In genomic region chr7:52685351-52685750, GRCh38 we compare ENCODE assay signal across 1 cellular context.
TF ChIP-seq lines count a peak whose summit lies in the region.

No MANE protein-coding gene starts in this region.

TF ChIP-seq in K562, 482 proteins besides CTCF, POLR2A, EP300 and RAD21 (continued from another document):
- TF ChIP-seq, protein P1, sequence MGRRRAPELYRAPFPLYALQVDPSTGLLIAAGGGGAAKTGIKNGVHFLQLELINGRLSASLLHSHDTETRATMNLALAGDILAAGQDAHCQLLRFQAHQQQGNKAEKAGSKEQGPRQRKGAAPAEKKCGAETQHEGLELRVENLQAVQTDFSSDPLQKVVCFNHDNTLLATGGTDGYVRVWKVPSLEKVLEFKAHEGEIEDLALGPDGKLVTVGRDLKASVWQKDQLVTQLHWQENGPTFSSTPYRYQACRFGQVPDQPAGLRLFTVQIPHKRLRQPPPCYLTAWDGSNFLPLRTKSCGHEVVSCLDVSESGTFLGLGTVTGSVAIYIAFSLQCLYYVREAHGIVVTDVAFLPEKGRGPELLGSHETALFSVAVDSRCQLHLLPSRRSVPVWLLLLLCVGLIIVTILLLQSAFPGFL (CRISPR knock-in tag; IDR thresholded peaks at IDR 0.05), result no peak
